ENCODE assay signal across 10 cellular contexts in genomic region chr5:1763960-1764605, GRCh38. TPM values are rescaled to one million over a fixed set of nuclear protein-coding genes. Genes with fewer than 3 reads are reported as not detected.
DNase-seq lines count a peak whose midpoint lies in the region; ATAC-seq and TF ChIP-seq lines count a peak whose summit lies in the region.
"Had no signal": no experiment of that assay in that cellular context is flagged by ENCODE, and none has a peak within 500 bp of the region (broad histone marks: within the 10 kb centered on the region; RNA-seq: fewer than 3 reads in every experiment).

No MANE protein-coding gene starts in this region.

- DNase-seq in activated effector memory CD4-positive, alpha-beta T cell treated with anti-CD3 and anti-CD28 coated beads, Interleukin-2, amount 50 U/mL, for 16 hours = peak; percentile 44
- no peak for DNase-seq in activated effector memory CD4-positive, alpha-beta T cell treated with Interleukin-2 at 50 U/mL for 16 hours
- peak; percentile 61 for DNase-seq in H7
- peak; percentile 29 for DNase-seq in fibroblast of villous mesenchyme (ENCODE audit: low read depth)
- DNase-seq in suprapubic skin (ENCODE audit: low spot score in 2 of 2) = peak; percentile 55 to 70
- DNase-seq in endothelial cell (ENCODE audit: low spot score) = no peak

- no peak overlapping the region for H3K27ac ChIP-seq in suprapubic skin
- H3K27ac ChIP-seq: upper lobe of left lung had no signal

- H3K36me3 ChIP-seq in H7 (replicated peaks; ENCODE audit: control insufficient read depth, insufficient read depth, low read length) (no peaks in the 10 kb centered on the region), suprapubic skin (no peaks in the 10 kb centered on the region)
- H3K36me3 ChIP-seq: upper lobe of left lung had no signal

- no peaks in the 10 kb centered on the region for H3K9me3 Mint-ChIP-seq in endothelial cell (ENCODE audit: unreplicated experiment)

- ATAC-seq in HG02852 (IDR thresholded peaks at IDR 0.05; ENCODE audit: unreplicated experiment) (no peak), GM18858 (IDR thresholded peaks at IDR 0.05; ENCODE audit: unreplicated experiment) (no peak)
- ATAC-seq: activated CD4-positive, CD25-positive, alpha-beta regulatory T cell treated with anti-CD3 and anti-CD28 coated beads, Interleukin-2, amount 50 U/mL, for 24 hours had no signal

- no peak overlapping the region for H3K4me3 Mint-ChIP-seq in endothelial cell (ENCODE audit: unreplicated experiment)

- WGBS in suprapubic skin = 63% methylated on average over 32 of the region's 32 CpGs

- no peaks in the 10 kb centered on the region for H3K4me1 Mint-ChIP-seq in endothelial cell (ENCODE audit: unreplicated experiment)

- no peaks in the 10 kb centered on the region for H3K9me3 ChIP-seq in suprapubic skin
- H3K9me3 ChIP-seq: upper lobe of left lung had no signal

- TF ChIP-seq POLR2A in suprapubic skin (IDR thresholded peaks at IDR 0.05) = no peak

- peaks cover 4% of the 10 kb centered on the region for H3K27me3 Mint-ChIP-seq in endothelial cell (ENCODE audit: unreplicated experiment)

- no peak for TF ChIP-seq CTCF in fibroblast of villous mesenchyme (IDR thresholded peaks at IDR 0.05; ENCODE audit: insufficient read depth, low read depth, low read length)
- no peak for TF ChIP-seq CTCF in suprapubic skin (IDR thresholded peaks at IDR 0.05)
- TF ChIP-seq CTCF in endothelial cell (IDR thresholded peaks at IDR 0.05; ENCODE audit: unreplicated experiment) = no peak

- H3K4me1 ChIP-seq in suprapubic skin = no peaks in the 10 kb centered on the region
- H3K4me1 ChIP-seq: upper lobe of left lung had no signal

- TF ChIP-seq EP300 in suprapubic skin (IDR thresholded peaks at IDR 0.05) = no peak

- no peak overlapping the region for H3K27ac Mint-ChIP-seq in endothelial cell (ENCODE audit: unreplicated experiment)

- H3K27me3 ChIP-seq in H7 (ENCODE audit: control insufficient read depth, insufficient read depth, low read length) (no peaks in the 10 kb centered on the region), suprapubic skin (peaks cover 10% of the 10 kb centered on the region)
- H3K27me3 ChIP-seq: upper lobe of left lung had no signal

- no peaks in the 10 kb centered on the region for H3K36me3 Mint-ChIP-seq in endothelial cell (ENCODE audit: low read depth, unreplicated experiment)

- no peak overlapping the region for H3K4me3 ChIP-seq in H7 (ENCODE audit: insufficient read depth, low read depth, low read length)
- no peak overlapping the region for H3K4me3 ChIP-seq in fibroblast of villous mesenchyme (ENCODE audit: low read depth, low read length)
- H3K4me3 ChIP-seq in suprapubic skin = peak overlapping the region; percentile 12
- H3K4me3 ChIP-seq: upper lobe of left lung had no signal

RNA-seq across cellular contexts. Expression of gene MRPL36, which starts 35.6 kb away (rescaled TPM):
- 49.4 and 83.8 TPM in 2 replicates for total RNA-seq in H7 (2014; rRNA removed; shearing (Covaris generic))
- total RNA-seq in fibroblast of villous mesenchyme (49.7 and 55.1 TPM in 2 replicates), suprapubic skin (10 to 100 TPM; 13.7 to 62.5 (median 41.2) TPM), endothelial cell (ENCODE audit: unreplicated experiment) (32.5 TPM)

RNA-seq across cellular contexts. Expression of gene NDUFS6, which starts 37.1 kb away (rescaled TPM):
- total RNA-seq in H7 (2014; rRNA removed; shearing (Covaris generic)) = 35.2 and 51.9 TPM in 2 replicates
- total RNA-seq in fibroblast of villous mesenchyme (22.9 and 37.4 TPM in 2 replicates), suprapubic skin (10 to 100 TPM; 38.9 to 64.5 (median 51.2) TPM), endothelial cell (ENCODE audit: unreplicated experiment) (31.0 TPM)

Comparison
In these comparisons a context has a peak if more than half of its experiments do, and no peak if none do; other contexts are left out.
1. DNase-seq: peak in activated effector memory CD4-positive, alpha-beta T cell treated with anti-CD3 and anti-CD28 coated beads, Interleukin-2, amount 50 U/mL, for 16 hours (single experiment), H7 (single experiment), fibroblast of villous mesenchyme (single experiment) and suprapubic skin (2 of 2); none in activated effector memory CD4-positive, alpha-beta T cell treated with Interleukin-2 at 50 U/mL for 16 hours (single experiment) and endothelial cell (single experiment).